Comparison of ENCODE assay signal across 26 cellular contexts in genomic region chr17:64032081-64032480, GRCh38. TPM values are rescaled to one million over a fixed set of nuclear protein-coding genes. Genes with fewer than 3 reads are reported as not detected.
A peak's percentile ranks its signal among the peaks of the same experiment; 100 is the strongest.
DNase-seq lines count a peak whose midpoint lies in the region; ATAC-seq and TF ChIP-seq lines count a peak whose summit lies in the region.
"Had no signal": no experiment of that assay in that cellular context is flagged by ENCODE, and none has a peak within 500 bp of the region (broad histone marks: within the 10 kb centered on the region; RNA-seq: fewer than 3 reads in every experiment).

No MANE protein-coding gene starts in this region.

- H3K9me3 ChIP-seq in sigmoid colon = no peaks in the 10 kb centered on the region
- H3K9me3 ChIP-seq: neutrophil, prostate gland had no signal

- H3K4me3 ChIP-seq in H7 (ENCODE audit: insufficient read depth, low read depth, low read length) = no peak overlapping the region
- no peak overlapping the region for H3K4me3 ChIP-seq in epithelial cell of esophagus (ENCODE audit: low read length)
- no peak overlapping the region for H3K4me3 ChIP-seq in sigmoid colon
- H3K4me3 ChIP-seq: dorsolateral prefrontal cortex, GM23338, prostate gland, smooth muscle cell had no signal

- H3K27ac ChIP-seq in sigmoid colon = no peak overlapping the region
- H3K27ac ChIP-seq: dorsolateral prefrontal cortex, neutrophil, prostate gland had no signal

- TF ChIP-seq CTCF in epithelial cell of esophagus (IDR thresholded peaks at IDR 0.05; ENCODE audit: insufficient read depth, low read depth, low read length, missing control alignments) (no peak), sigmoid colon (IDR thresholded peaks at IDR 0.05) (no peak)

- no peak for ATAC-seq in GM21786 (IDR thresholded peaks at IDR 0.05; ENCODE audit: unreplicated experiment)
- ATAC-seq in GM18907 (IDR thresholded peaks at IDR 0.05; ENCODE audit: unreplicated experiment) = no peak
- ATAC-seq: activated CD8-positive, alpha-beta T cell treated with anti-CD3 and anti-CD28 coated beads, Interleukin-2, amount 10 ng/mL, durations not matched to agents 7 days and 5 days; activated T-cell treated with anti-CD3 and anti-CD28 coated beads, Interleukin-2, amount 50 U/mL, for 4 hours; GM23338 had no signal

- 93 to 96% methylated on average over 4 of the region's 4 CpGs for WGBS in sigmoid colon, 2 donors

- no peaks in the 10 kb centered on the region for H3K4me1 ChIP-seq in sigmoid colon
- H3K4me1 ChIP-seq: prostate gland had no signal

- H3K27me3 ChIP-seq in H7 (ENCODE audit: control insufficient read depth, insufficient read depth, low read length) = no peaks in the 10 kb centered on the region
- no peaks in the 10 kb centered on the region for H3K27me3 ChIP-seq in sigmoid colon
- H3K27me3 ChIP-seq: dorsolateral prefrontal cortex, neutrophil had no signal

- TF ChIP-seq POLR2A in sigmoid colon (IDR thresholded peaks at IDR 0.05) = no peak

- DNase-seq in H7 = peak; percentile 5
- DNase-seq in NCI-H226 = peak; percentile 40
- peak; percentile 74 for DNase-seq in epithelial cell of esophagus (ENCODE audit: low read depth)
- DNase-seq in sigmoid colon = peak; percentile 26
- DNase-seq in activated naive CD4-positive, alpha-beta T cell treated with anti-CD3 and anti-CD28 coated beads, Interleukin-2, amount 50 U/mL, for 16 hours = no peak
- DNase-seq: activated CD4-positive, alpha-beta T cell treated with anti-CD3 and anti-CD28 coated beads for 1 hour; activated CD8-positive, alpha-beta T cell treated with anti-CD3 and anti-CD28 coated beads, Interleukin-2, amount 10 ng/mL, durations not matched to agents 7 days and 5 days; activated naive CD4-positive, alpha-beta T cell treated with Interleukin-2 at 50 U/mL for 16 hours; activated T-cell treated with anti-CD3 and anti-CD28 coated beads, Interleukin-2, amount 50 U/mL, for 4 hours; AML-193; CD8-positive, alpha-beta memory T cell; DMS53; dorsolateral prefrontal cortex; kidney; NCI-H146; NCI-H69; SHP77; stimulated activated CD4-positive, alpha-beta T cell treated with anti-CD3 and anti-CD28 coated beads, Interleukin-4, amount 100 ng/mL, for 1 hour; stimulated activated naive CD4-positive, alpha-beta T cell treated with Interleukin-2 at 50 U/mL for 16 hours had no signal

- no peak for TF ChIP-seq EP300 in sigmoid colon (IDR thresholded peaks at IDR 0.05)

- no peaks in the 10 kb centered on the region for H3K36me3 ChIP-seq in H7 (replicated peaks; ENCODE audit: control insufficient read depth, insufficient read depth, low read length)
- H3K36me3 ChIP-seq in sigmoid colon = no peaks in the 10 kb centered on the region
- H3K36me3 ChIP-seq: neutrophil, prostate gland had no signal

- intact Hi-C loops in sigmoid colon (cut with DNase I) = no loop called here

RNA-seq across cellular contexts. Expression of gene ICAM2, which starts 11.6 kb away (rescaled TPM):
- 0.11 and 0.59 TPM in 2 replicates for total RNA-seq in H7 (2014; rRNA removed; shearing (Covaris generic))
- total RNA-seq in sigmoid colon = 10 to 100 TPM; 27.4 to 59.5 (median 29.9) TPM
- polyA plus RNA-seq in sigmoid colon = 10 to 100 TPM in 1 of 3 donors, 1 to 10 TPM in 2; 6.0 to 31.7 (median 7.4) TPM
- total RNA-seq: smooth muscle cell had no signal

RNA-seq across cellular contexts. Expression of gene PRR29, which starts 33.9 kb away (rescaled TPM):
- total RNA-seq in H7 (2014; rRNA removed; shearing (Covaris generic)) = 0.52 and 0.63 TPM in 2 replicates
- not detected for total RNA-seq in sigmoid colon
- polyA plus RNA-seq in sigmoid colon = under 1 TPM in 2 of 3 donors, not detected in 1; 0.22 to 0.60 TPM
- total RNA-seq: smooth muscle cell had no signal

RNA-seq across cellular contexts. Expression of gene SCN4A, which starts 59.4 kb away (rescaled TPM):
- 4.8 and 6.8 TPM in 2 replicates for total RNA-seq in H7 (2014; rRNA removed; shearing (Covaris generic))
- 1 to 10 TPM in 2 of 4 donors, under 1 TPM in 2; 0.68 to 4.2 (median 1.0) TPM for total RNA-seq in sigmoid colon
- under 1 TPM in 2 of 3 donors, not detected in 1; 0.23 to 0.52 TPM for polyA plus RNA-seq in sigmoid colon
- total RNA-seq: activated CD8-positive, alpha-beta T cell treated with anti-CD3 and anti-CD28 coated beads, Interleukin-2, amount 10 ng/mL, durations not matched to agents 7 days and 5 days; frontal cortex had no signal
- polyA plus RNA-seq: CD8-positive, alpha-beta memory T cell; smooth muscle cell had no signal

Comparison
In these comparisons a context has a peak if more than half of its experiments do, and no peak if none do; other contexts are left out.
1. RNA of gene ICAM2, which starts 11.6 kb away (total RNA-seq): 27.4 to 59.5 TPM in sigmoid colon; 0.11 to 0.59 TPM in H7; every median in the first group is over 10 times any median in the second.